Comparison of ENCODE assay signal across 16 cellular contexts in genomic region chr3:62538706-62539356, GRCh38.
"Had no signal": no experiment of that assay in that cellular context is flagged by ENCODE, and none has a peak within 500 bp of the region (broad histone marks: within the 10 kb centered on the region; RNA-seq: fewer than 3 reads in every experiment).

No MANE protein-coding gene starts in this region.

- H3K4me1 ChIP-seq: body of pancreas, spleen had no signal

- H3K36me3 ChIP-seq: spleen had no signal

- H3K27ac ChIP-seq: body of pancreas, spleen had no signal

- ATAC-seq: activated CD8-positive, alpha-beta T cell treated with anti-CD3 and anti-CD28 coated beads, Interleukin-2, amount 10 ng/mL, durations not matched to agents 7 days and 5 days; body of pancreas; effector memory CD8-positive, alpha-beta T cell; natural killer cell treated with Interleukin-12 subunit alpha and Interleukin-12 subunit beta and Interleukin-15 and Interleukin-18, amount 100 ng/mL, for 72 hours; stimulated activated naive B cell treated with anti-CD40 and anti-IgM and Interleukin-4, amounts not matched to agents 10 μg/mL and 1 μg/mL and 100 μg/mL, for 72 hours had no signal

- H3K4me3 ChIP-seq: body of pancreas, lung, spleen had no signal

- H3K9me3 ChIP-seq: body of pancreas, spleen had no signal

- H3K27me3 ChIP-seq: body of pancreas, spleen had no signal

- DNase-seq: activated CD4-positive, alpha-beta T cell treated with anti-CD3 and anti-CD28 coated beads, Interleukin-2, amount 10 ng/mL, durations not matched to agents 24 days and 14 days; activated CD8-positive, alpha-beta T cell treated with anti-CD3 and anti-CD28 coated beads, Interleukin-2, amount 10 ng/mL, durations not matched to agents 7 days and 5 days; activated naive CD4-positive, alpha-beta T cell treated with anti-CD3 and anti-CD28 coated beads for 36 hours; activated T-cell treated with anti-CD3 and anti-CD28 coated beads, Interleukin-2, amount 50 U/mL, for 24 hours; body of pancreas; effector memory CD8-positive, alpha-beta T cell; foreskin melanocyte; hypothalamus; islet precursor cell; retina; spleen; stimulated activated naive B cell treated with anti-CD40 and anti-IgM and Interleukin-4, amounts not matched to agents 10 μg/mL and 1 μg/mL and 100 μg/mL, for 72 hours; T-helper 1 cell; T-helper 9 cell had no signal
